In genomic region chr10:96999337-96999736, GRCh38 we compare ENCODE assay signal across 2 cellular contexts.
TF ChIP-seq lines count a peak whose summit lies in the region.

No MANE protein-coding gene starts in this region.

TF ChIP-seq in SK-N-SH, 30 proteins besides CTCF, POLR2A, EP300 and RAD21 (continued from another document):
- TF ChIP-seq USF1 (IDR thresholded peaks at IDR 0.05; ENCODE audit: borderline replicate concordance, low read depth) (no peak), MEF2A (IDR thresholded peaks at IDR 0.05; ENCODE audit: borderline replicate concordance, low read depth) (no peak), ZBTB33 (IDR thresholded peaks at IDR 0.05; ENCODE audit: borderline replicate concordance, low read depth) (no peak), MAX (IDR thresholded peaks at IDR 0.05; ENCODE audit: low read depth) (no peak), TCF12 (IDR thresholded peaks at IDR 0.05) (no peak), JUND (IDR thresholded peaks at IDR 0.05) (no peak), TAF1 (IDR thresholded peaks at IDR 0.05; ENCODE audit: borderline replicate concordance, low read depth, low read length) (no peak), SMC3 (IDR thresholded peaks at IDR 0.05; ENCODE audit: low read depth, low read length) (no peak), POLR2AphosphoS5 (IDR thresholded peaks at IDR 0.05; ENCODE audit: low read depth, low read length) (no peak), SIN3A (IDR thresholded peaks at IDR 0.05; ENCODE audit: borderline replicate concordance, low read depth, low read length) (no peak)

TF ChIP-seq in IMR-90, 13 proteins besides CTCF, POLR2A, EP300 and RAD21 (continued from another document):
- TF ChIP-seq MXI1 (IDR thresholded peaks at IDR 0.05; ENCODE audit: borderline replicate concordance, low read depth, low read length) (no peak), FOS (IDR thresholded peaks at IDR 0.05; ENCODE audit: low read depth, low read length) (no peak), CEBPB (IDR thresholded peaks at IDR 0.05; ENCODE audit: low read depth, low read length) (no peak), RCOR1 (IDR thresholded peaks at IDR 0.05; ENCODE audit: insufficient replicate concordance, low read length) (no peak), USF2 (IDR thresholded peaks at IDR 0.05; ENCODE audit: low read depth, low read length) (no peak)
